1 cellular context compared by ENCODE assay signal in the genomic region with DNA sequence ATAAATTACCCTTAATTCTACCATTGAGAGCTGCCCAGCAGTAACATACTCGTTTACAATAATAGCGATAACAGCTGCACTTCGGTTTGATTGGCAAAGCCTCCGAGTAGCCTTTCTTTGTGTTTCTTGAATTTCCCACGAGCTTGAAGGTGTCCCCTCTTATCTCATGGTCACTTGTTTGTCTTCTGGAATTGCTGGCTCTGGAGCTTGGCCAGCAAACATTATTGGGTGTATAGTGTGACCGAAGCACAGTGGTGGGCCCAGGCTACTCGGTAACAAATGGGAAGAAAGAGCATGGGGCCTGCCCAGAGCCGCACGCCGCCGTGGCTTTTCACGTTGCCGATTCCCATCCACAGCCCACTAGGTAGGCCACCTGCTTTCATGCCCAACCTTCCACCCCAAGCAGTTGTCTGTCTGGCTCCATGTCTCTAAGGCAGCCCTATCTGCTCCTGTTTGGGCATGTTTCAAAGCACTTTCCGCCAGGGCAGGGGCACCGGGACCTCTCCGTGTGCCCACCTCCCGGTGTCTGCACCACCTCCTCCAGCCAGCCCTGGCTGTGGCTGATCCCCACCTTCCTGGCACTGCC.
TF ChIP-seq lines count a peak whose summit lies in the region.

No MANE protein-coding gene starts in this region.

TF ChIP-seq in HepG2, 621 proteins besides CTCF, POLR2A, EP300 and RAD21 (continued from another document):
- TF ChIP-seq, protein P1, sequence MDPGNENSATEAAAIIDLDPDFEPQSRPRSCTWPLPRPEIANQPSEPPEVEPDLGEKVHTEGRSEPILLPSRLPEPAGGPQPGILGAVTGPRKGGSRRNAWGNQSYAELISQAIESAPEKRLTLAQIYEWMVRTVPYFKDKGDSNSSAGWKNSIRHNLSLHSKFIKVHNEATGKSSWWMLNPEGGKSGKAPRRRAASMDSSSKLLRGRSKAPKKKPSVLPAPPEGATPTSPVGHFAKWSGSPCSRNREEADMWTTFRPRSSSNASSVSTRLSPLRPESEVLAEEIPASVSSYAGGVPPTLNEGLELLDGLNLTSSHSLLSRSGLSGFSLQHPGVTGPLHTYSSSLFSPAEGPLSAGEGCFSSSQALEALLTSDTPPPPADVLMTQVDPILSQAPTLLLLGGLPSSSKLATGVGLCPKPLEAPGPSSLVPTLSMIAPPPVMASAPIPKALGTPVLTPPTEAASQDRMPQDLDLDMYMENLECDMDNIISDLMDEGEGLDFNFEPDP (CRISPR knock-in tag; conservative IDR thresholded peaks at IDR 0.05) = 0 out of 2 replicates have a peak, but pooled peaks have one; percentile 68
- TF ChIP-seq ZSCAN31 (CRISPR knock-in tag; IDR thresholded peaks at IDR 0.05; ENCODE audit: low read depth) (no peak), RFX1 (IDR thresholded peaks at IDR 0.05) (no peak), TMF1 (CRISPR knock-in tag; IDR thresholded peaks at IDR 0.05; ENCODE audit: low read depth) (no peak), SSRP1 (CRISPR knock-in tag; IDR thresholded peaks at IDR 0.05) (no peak)
- TF ChIP-seq, protein P2, sequence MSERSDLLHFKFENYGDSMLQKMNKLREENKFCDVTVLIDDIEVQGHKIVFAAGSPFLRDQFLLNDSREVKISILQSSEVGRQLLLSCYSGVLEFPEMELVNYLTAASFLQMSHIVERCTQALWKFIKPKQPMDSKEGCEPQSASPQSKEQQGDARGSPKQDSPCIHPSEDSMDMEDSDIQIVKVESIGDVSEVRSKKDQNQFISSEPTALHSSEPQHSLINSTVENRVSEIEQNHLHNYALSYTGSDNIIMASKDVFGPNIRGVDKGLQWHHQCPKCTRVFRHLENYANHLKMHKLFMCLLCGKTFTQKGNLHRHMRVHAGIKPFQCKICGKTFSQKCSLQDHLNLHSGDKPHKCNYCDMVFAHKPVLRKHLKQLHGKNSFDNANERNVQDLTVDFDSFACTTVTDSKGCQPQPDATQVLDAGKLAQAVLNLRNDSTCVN (CRISPR knock-in tag; IDR thresholded peaks at IDR 0.05; ENCODE audit: borderline replicate concordance) = peak; percentile 95
- TF ChIP-seq, protein P3, sequence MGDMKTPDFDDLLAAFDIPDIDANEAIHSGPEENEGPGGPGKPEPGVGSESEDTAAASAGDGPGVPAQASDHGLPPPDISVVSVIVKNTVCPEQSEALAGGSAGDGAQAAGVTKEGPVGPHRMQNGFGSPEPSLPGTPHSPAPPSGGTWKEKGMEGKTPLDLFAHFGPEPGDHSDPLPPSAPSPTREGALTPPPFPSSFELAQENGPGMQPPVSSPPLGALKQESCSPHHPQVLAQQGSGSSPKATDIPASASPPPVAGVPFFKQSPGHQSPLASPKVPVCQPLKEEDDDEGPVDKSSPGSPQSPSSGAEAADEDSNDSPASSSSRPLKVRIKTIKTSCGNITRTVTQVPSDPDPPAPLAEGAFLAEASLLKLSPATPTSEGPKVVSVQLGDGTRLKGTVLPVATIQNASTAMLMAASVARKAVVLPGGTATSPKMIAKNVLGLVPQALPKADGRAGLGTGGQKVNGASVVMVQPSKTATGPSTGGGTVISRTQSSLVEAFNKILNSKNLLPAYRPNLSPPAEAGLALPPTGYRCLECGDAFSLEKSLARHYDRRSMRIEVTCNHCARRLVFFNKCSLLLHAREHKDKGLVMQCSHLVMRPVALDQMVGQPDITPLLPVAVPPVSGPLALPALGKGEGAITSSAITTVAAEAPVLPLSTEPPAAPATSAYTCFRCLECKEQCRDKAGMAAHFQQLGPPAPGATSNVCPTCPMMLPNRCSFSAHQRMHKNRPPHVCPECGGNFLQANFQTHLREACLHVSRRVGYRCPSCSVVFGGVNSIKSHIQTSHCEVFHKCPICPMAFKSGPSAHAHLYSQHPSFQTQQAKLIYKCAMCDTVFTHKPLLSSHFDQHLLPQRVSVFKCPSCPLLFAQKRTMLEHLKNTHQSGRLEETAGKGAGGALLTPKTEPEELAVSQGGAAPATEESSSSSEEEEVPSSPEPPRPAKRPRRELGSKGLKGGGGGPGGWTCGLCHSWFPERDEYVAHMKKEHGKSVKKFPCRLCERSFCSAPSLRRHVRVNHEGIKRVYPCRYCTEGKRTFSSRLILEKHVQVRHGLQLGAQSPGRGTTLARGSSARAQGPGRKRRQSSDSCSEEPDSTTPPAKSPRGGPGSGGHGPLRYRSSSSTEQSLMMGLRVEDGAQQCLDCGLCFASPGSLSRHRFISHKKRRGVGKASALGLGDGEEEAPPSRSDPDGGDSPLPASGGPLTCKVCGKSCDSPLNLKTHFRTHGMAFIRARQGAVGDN (CRISPR knock-in tag; IDR thresholded peaks at IDR 0.05) = peak; percentile 79
